Comparison of ENCODE assay signal across 11 cellular contexts in the genomic region with DNA sequence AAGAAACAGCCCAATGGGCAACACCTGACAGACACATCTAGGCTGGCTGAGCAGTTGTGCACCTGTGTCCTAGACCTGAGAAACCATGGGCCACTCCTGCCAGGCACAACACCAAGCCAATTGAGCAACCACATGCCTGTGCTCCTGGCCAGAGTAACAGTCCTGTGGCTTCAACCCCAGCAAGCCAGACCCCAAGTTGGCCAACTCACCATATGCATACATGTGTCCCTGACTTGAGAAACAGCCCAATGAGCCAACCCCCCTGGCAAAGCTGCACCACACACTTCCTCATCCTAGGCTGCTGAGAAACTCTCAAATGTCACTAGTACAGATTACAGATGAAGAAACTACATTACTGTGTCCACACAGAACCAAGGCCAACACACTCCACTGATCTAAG. TPM values are rescaled to one million over a fixed set of nuclear protein-coding genes. Genes with fewer than 3 reads are reported as not detected.
DNase-seq lines count a peak whose midpoint lies in the region; ATAC-seq and TF ChIP-seq lines count a peak whose summit lies in the region.
"Had no signal": no experiment of that assay in that cellular context is flagged by ENCODE, and none has a peak within 500 bp of the region (broad histone marks: within the 10 kb centered on the region; RNA-seq: fewer than 3 reads in every experiment).

No MANE protein-coding gene starts in this region.

- ATAC-seq in HG03432 (IDR thresholded peaks at IDR 0.05; ENCODE audit: unreplicated experiment) = peak; percentile 53
- peak; percentile 86 for ATAC-seq in memory B cell (ENCODE audit: low read depth)
- no peak for ATAC-seq in GM21381 (IDR thresholded peaks at IDR 0.05; ENCODE audit: unreplicated experiment)
- ATAC-seq in GM19351 (IDR thresholded peaks at IDR 0.05; ENCODE audit: unreplicated experiment) = no peak
- ATAC-seq: SK-N-SH treated with all-trans-retinoic acid at 6 μM for 48 hours had no signal

- POLR2A ChIA-PET in CD8-positive, alpha-beta memory T cell (lab: Charles Lee) = interaction anchor here (0.7 kb wide), 1 partner anchor 224 kb away, joined by 3 read pairs; no protein-coding TSS in a partner anchor

- H3K4me3 ChIP-seq in CD8-positive, alpha-beta memory T cell (ENCODE audit: low read length) = no peak overlapping the region
- no peak overlapping the region for H3K4me3 ChIP-seq in thyroid gland (replicated peaks in 1 of 3)
- H3K4me3 ChIP-seq: spleen had no signal

- peaks cover 34% of the 10 kb centered on the region for H3K4me1 ChIP-seq in CD8-positive, alpha-beta memory T cell (ENCODE audit: insufficient read depth, low read length)
- H3K4me1 ChIP-seq in thyroid gland = peaks cover 12 to 37% of the 10 kb centered on the region in 2 donors

- H3K27me3 Mint-ChIP-seq in CD8-positive, alpha-beta memory T cell = no peaks in the 10 kb centered on the region
- H3K27me3 Mint-ChIP-seq in memory B cell = no peaks in the 10 kb centered on the region

- H3K27ac Mint-ChIP-seq in CD8-positive, alpha-beta memory T cell = peak overlapping the region in 7 of 8 donors; percentile 21 to 77 (median 66)
- H3K27ac Mint-ChIP-seq in memory B cell = peak overlapping the region; percentile 18

- no peaks in the 10 kb centered on the region for H3K9me3 ChIP-seq in CD8-positive, alpha-beta memory T cell (ENCODE audit: low read length)
- no peaks in the 10 kb centered on the region for H3K9me3 ChIP-seq in thyroid gland

- TF ChIP-seq POLR2A in thyroid gland (IDR thresholded peaks at IDR 0.05) = no peak

- no peak overlapping the region for H3K27ac ChIP-seq in CD8-positive, alpha-beta memory T cell (ENCODE audit: low read depth, low read length)
- H3K27ac ChIP-seq in thyroid gland = no peak overlapping the region

- TF ChIP-seq CTCF in thyroid gland (IDR thresholded peaks at IDR 0.05) = no peak

- peak overlapping the region in 2 of 7 donors; percentile 9 to 42 for H3K4me3 Mint-ChIP-seq in CD8-positive, alpha-beta memory T cell
- H3K4me3 Mint-ChIP-seq in memory B cell = no peak overlapping the region

- no peaks in the 10 kb centered on the region for H3K36me3 ChIP-seq in CD8-positive, alpha-beta memory T cell (ENCODE audit: insufficient read depth, low read length)
- H3K36me3 ChIP-seq in thyroid gland = no peaks in the 10 kb centered on the region

- peaks cover 6 to 14% (median 10%) of the 10 kb centered on the region in 3 donors for H3K36me3 Mint-ChIP-seq in CD8-positive, alpha-beta memory T cell
- peaks cover 22% of the 10 kb centered on the region for H3K36me3 Mint-ChIP-seq in memory B cell

- DNase-seq in CD8-positive, alpha-beta memory T cell = no peak
- DNase-seq in UCSD-AML1 (lab: John Stamatoyannopoulos, UW; ENCODE audit: unreplicated experiment) = peak; percentile 16
- no peak for DNase-seq in memory B cell (ENCODE audit: low spot score in 2 of 2)
- no peak for DNase-seq in thyroid gland
- DNase-seq in DMS 273 treated with DMSO at 0.1 percent for 48 hours (lab: John Stamatoyannopoulos, UW) = no peak
- DNase-seq: midbrain, spleen had no signal

- no peaks in the 10 kb centered on the region for H3K27me3 ChIP-seq in CD8-positive, alpha-beta memory T cell (ENCODE audit: insufficient read depth, low read length, poor library complexity, severe bottlenecking)
- no peaks in the 10 kb centered on the region for H3K27me3 ChIP-seq in thyroid gland
- H3K27me3 ChIP-seq: spleen had no signal

- peaks cover 4 to 15% (median 9%) of the 10 kb centered on the region in 5 donors for H3K9me3 Mint-ChIP-seq in CD8-positive, alpha-beta memory T cell
- peaks cover 5% of the 10 kb centered on the region for H3K9me3 Mint-ChIP-seq in memory B cell

- CTCF ChIA-PET in CD8-positive, alpha-beta memory T cell (lab: Charles Lee) = no interaction called here

- H3K4me1 Mint-ChIP-seq in CD8-positive, alpha-beta memory T cell = peaks cover 57 to 76% (median 75%) of the 10 kb centered on the region in 3 donors
- peaks cover 45% of the 10 kb centered on the region for H3K4me1 Mint-ChIP-seq in memory B cell

- intact Hi-C loops in thyroid gland (cut with DNase I) = no loop called here

RNA-seq across cellular contexts. Expression of gene USP34, which starts 36.6 kb away (rescaled TPM):
- total RNA-seq in CD8-positive, alpha-beta memory T cell = 10 to 100 TPM; 71.9 to 74.1 TPM
- 24.1 TPM for polyA plus RNA-seq in CD8-positive, alpha-beta memory T cell
- total RNA-seq in thyroid gland = 100 to 1,000 TPM; 171 to 271 (median 231) TPM

Comparison
In these comparisons a context has a peak if more than half of its experiments do, and no peak if none do; other contexts are left out.
1. ATAC-seq: peak in HG03432 (single experiment) and memory B cell (single experiment); none in GM21381 (single experiment) and GM19351 (single experiment).